ENCODE assay signal across 21 cellular contexts in the genomic region with DNA sequence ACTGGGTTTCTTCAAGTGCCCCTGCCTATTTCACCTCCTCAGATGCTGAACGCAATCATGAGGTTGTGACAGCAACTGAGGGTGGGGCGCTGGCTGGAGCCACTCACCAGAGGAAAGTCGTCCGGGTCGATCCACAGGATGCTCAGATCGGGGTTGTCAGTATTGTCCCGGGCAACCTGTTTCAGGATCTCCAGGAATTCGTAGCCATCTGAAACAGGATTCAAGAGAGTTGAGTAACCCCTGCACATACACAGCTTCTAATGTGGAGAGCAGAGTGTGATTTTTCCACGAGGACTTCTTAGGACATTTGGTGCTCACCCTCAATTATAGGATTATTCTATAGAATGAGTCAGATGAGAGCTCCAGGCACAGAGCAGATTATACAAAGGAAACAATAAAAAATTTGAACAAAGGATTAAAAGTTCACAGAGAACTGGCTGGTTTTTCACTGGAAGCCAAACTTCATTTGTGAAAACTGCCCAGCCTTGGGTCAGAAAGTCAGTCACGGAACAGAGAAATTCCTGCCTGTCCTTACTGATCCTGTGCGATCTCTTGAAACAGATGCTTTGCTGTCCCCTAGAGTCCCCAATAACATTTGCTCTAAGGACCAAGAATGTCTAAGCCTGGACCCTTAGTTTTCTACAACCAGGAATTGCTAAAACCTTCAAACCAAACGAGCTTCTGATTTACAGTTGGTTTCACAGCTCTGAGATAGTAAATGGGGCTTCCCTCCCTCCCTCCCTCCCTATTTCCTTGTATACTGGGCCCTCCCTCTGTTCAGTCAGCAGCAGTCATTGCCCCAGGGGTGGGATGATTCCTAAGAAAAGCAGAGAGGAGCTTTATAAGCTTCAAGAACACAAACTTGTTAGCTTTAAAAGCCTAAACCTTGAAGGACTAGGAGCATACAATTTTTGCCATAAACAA.
DNase-seq lines count a peak whose midpoint lies in the region; ATAC-seq, FAIRE-seq and TF ChIP-seq lines count a peak whose summit lies in the region.
"Had no signal": no experiment of that assay in that cellular context is flagged by ENCODE, and none has a peak within 500 bp of the region (broad histone marks: within the 10 kb centered on the region; RNA-seq: fewer than 3 reads in every experiment).

No MANE protein-coding gene starts in this region.

- peak overlapping the region; percentile 4 for H2AFZ ChIP-seq in keratinocyte (ENCODE audit: control insufficient read depth, low read length)
- H2AFZ ChIP-seq: GM23248 had no signal

- H3K9ac ChIP-seq in adipocyte (ENCODE audit: low read length): no peak overlapping the region
- H3K9ac ChIP-seq in keratinocyte (ENCODE audit: control insufficient read depth, extremely low read depth, insufficient read depth, low read length): peak overlapping the region; percentile 49
- H3K9ac ChIP-seq: GM23248 had no signal

- H3K27ac ChIP-seq in left ventricle myocardium inferior (replicated peaks): peak overlapping the region; percentile 27
- H3K27ac ChIP-seq in right cardiac atrium (ENCODE audit: low read length): no peak overlapping the region
- H3K27ac ChIP-seq in keratinocyte (ENCODE audit: control insufficient read depth, insufficient read depth, low read length): peak overlapping the region; percentile 65
- peak overlapping the region; percentile 11 for H3K27ac ChIP-seq in vagina
- H3K27ac ChIP-seq in thyroid gland: no peak overlapping the region
- H3K27ac ChIP-seq: GM23248, neutrophil, upper lobe of left lung had no signal

- peak; percentile 49 for FAIRE-seq in keratinocyte (lab: Jason Lieb, UNC)

- dilution Hi-C loops in keratinocyte (cut with MboI; ENCODE audit: extremely low pct_ligation_motif_present, low sequenced_read_pairs): no loop called here

- H3K4me1 ChIP-seq in left ventricle myocardium inferior: peaks cover 66% of the 10 kb centered on the region
- H3K4me1 ChIP-seq in right cardiac atrium (ENCODE audit: control insufficient read depth, insufficient read depth, low read length): peaks cover 12% of the 10 kb centered on the region
- H3K4me1 ChIP-seq in adipocyte (ENCODE audit: control insufficient read depth, insufficient read depth, low read length): peaks cover 3% of the 10 kb centered on the region
- H3K4me1 ChIP-seq in keratinocyte (ENCODE audit: control insufficient read depth, extremely low read depth, insufficient read depth, low read length): peaks cover 18% of the 10 kb centered on the region
- H3K4me1 ChIP-seq in vagina: peaks cover 20% of the 10 kb centered on the region
- peaks cover 0 to 14% of the 10 kb centered on the region in 2 donors for H3K4me1 ChIP-seq in thyroid gland
- H3K4me1 ChIP-seq: upper lobe of left lung had no signal

- intact Hi-C loops in left ventricle myocardium inferior (cut with micrococcal nuclease): no loop called here
- intact Hi-C loops in right cardiac atrium (cut with DNase I): loop anchor here (2.0 to 10.0 kb wide), 4 partner anchors 61 to 98 kb away; a partner anchor contains a TSS
- intact Hi-C loops in vagina (cut with DNase I): loop anchor here (10.0 kb wide), 1 partner anchor 91 kb away; no protein-coding TSS in a partner anchor
- intact Hi-C loops in thyroid gland (cut with DNase I): no loop called here

- H3K36me3 ChIP-seq in left ventricle myocardium inferior (peaks cover 25% of the 10 kb centered on the region), adipocyte (ENCODE audit: control insufficient read depth, insufficient read depth, low read length, severe bottlenecking) (no peaks in the 10 kb centered on the region), keratinocyte (ENCODE audit: control insufficient read depth in 2 of 2, extremely low read depth in 1 of 2, insufficient read depth in 2 of 2, low read length in 2 of 2) (no peaks in the 10 kb centered on the region), vagina (no peaks in the 10 kb centered on the region), thyroid gland (no peaks in the 10 kb centered on the region)
- H3K36me3 ChIP-seq: MG63, neutrophil, upper lobe of left lung had no signal

- H3K9me1 ChIP-seq in keratinocyte (ENCODE audit: control insufficient read depth, extremely low read depth, insufficient read depth, low read length): no peaks in the 10 kb centered on the region

- peak overlapping the region; percentile 52 for H3K4me2 ChIP-seq in keratinocyte (ENCODE audit: control insufficient read depth, extremely low read depth, insufficient read depth, low read depth, low read length)

- H3K4me3 ChIP-seq in left ventricle myocardium inferior (no peak overlapping the region), right cardiac atrium (ENCODE audit: low read length) (no peak overlapping the region), adipocyte (ENCODE audit: low read length) (no peak overlapping the region), keratinocyte (ENCODE audit: control insufficient read depth in 2 of 3, extremely low read depth in 1 of 3, insufficient read depth in 2 of 3, low read depth in 1 of 3, low read length in 3 of 3) (no peak overlapping the region), vagina (no peak overlapping the region), thyroid gland (replicated peaks in 1 of 3) (no peak overlapping the region)
- H3K4me3 ChIP-seq: GM23248, MG63, right atrium auricular region, upper lobe of left lung had no signal

- WGBS in right cardiac atrium: 74% methylated on average over 12 of the region's 12 CpGs
- WGBS in thyroid gland, 2 donors: 86% methylated on average over 12 of the region's 12 CpGs

- ATAC-seq in right cardiac atrium (no peak), HG02642 (IDR thresholded peaks at IDR 0.05; ENCODE audit: poor library complexity, unreplicated experiment) (no peak)
- ATAC-seq: activated CD8-positive, alpha-beta memory T cell treated with anti-CD3 and anti-CD28 coated beads, Interleukin-2, amount 10 ng/mL, durations not matched to agents 7 days and 5 days; SK-N-SH treated with all-trans-retinoic acid at 6 μM for 48 hours; stimulated activated naive B cell treated with anti-CD40 and anti-IgM and Interleukin-4, amounts not matched to agents 10 μg/mL and 1 μg/mL and 100 μg/mL, for 72 hours had no signal

- H3K9me3 ChIP-seq in left ventricle myocardium inferior (replicated peaks): no peaks in the 10 kb centered on the region
- no peaks in the 10 kb centered on the region for H3K9me3 ChIP-seq in right cardiac atrium (ENCODE audit: control insufficient read depth, low read length)
- no peaks in the 10 kb centered on the region for H3K9me3 ChIP-seq in adipocyte (ENCODE audit: control insufficient read depth, low read length)
- no peaks in the 10 kb centered on the region for H3K9me3 ChIP-seq in keratinocyte (ENCODE audit: control insufficient read depth, low read depth, low read length)
- H3K9me3 ChIP-seq in vagina: no peaks in the 10 kb centered on the region
- H3K9me3 ChIP-seq in thyroid gland: no peaks in the 10 kb centered on the region
- H3K9me3 ChIP-seq: MG63, neutrophil, right atrium auricular region, upper lobe of left lung had no signal

- no peaks in the 10 kb centered on the region for H4K20me1 ChIP-seq in keratinocyte (ENCODE audit: control insufficient read depth, extremely low read depth, insufficient read depth, low read length)

- DNase-seq in left ventricle myocardium inferior (no peak), right cardiac atrium (no peak), adipocyte (ENCODE audit: low read depth) (peak; percentile 46), keratinocyte (ENCODE audit: low read depth, low spot score) (no peak), vagina (ENCODE audit: extremely low spot score in 2 of 2) (no peak), thyroid gland (no peak), germinal center (ENCODE audit: low spot score) (no peak)
- DNase-seq: activated CD4-positive, alpha-beta T cell treated with anti-CD3 and anti-CD28 coated beads for 4 hours; activated CD8-positive, alpha-beta memory T cell treated with anti-CD3 and anti-CD28 coated beads, Interleukin-2, amount 10 ng/mL, durations not matched to agents 7 days and 5 days; central memory CD4-positive, alpha-beta T cell; effector CD4-positive, alpha-beta T cell; GM23248; hippocampal formation; MG63; NCI-H2029; stimulated activated naive B cell treated with anti-CD40 and anti-IgM and Interleukin-4, amounts not matched to agents 10 μg/mL and 1 μg/mL and 100 μg/mL, for 72 hours; upper lobe of left lung had no signal

- TF ChIP-seq POLR2A in vagina (IDR thresholded peaks at IDR 0.05): no peak
- no peak for TF ChIP-seq POLR2A in thyroid gland (IDR thresholded peaks at IDR 0.05)

- H3K79me2 ChIP-seq in keratinocyte (ENCODE audit: control insufficient read depth, insufficient read depth, low read length): no peaks in the 10 kb centered on the region

- TF ChIP-seq CTCF in left ventricle myocardium inferior (IDR thresholded peaks at IDR 0.05; ENCODE audit: borderline replicate concordance) (no peak), keratinocyte (optimal IDR thresholded peaks at IDR 0.05 in 1 of 3, IDR thresholded peaks at IDR 0.05 in 1 of 3, conservative IDR thresholded peaks at IDR 0.05 in 1 of 3; ENCODE audit: extremely low read depth in 1 of 3, insufficient read depth in 2 of 3, low read length in 3 of 3) (no peak), vagina (IDR thresholded peaks at IDR 0.05) (no peak), thyroid gland (IDR thresholded peaks at IDR 0.05) (no peak)

- H3K27me3 ChIP-seq in left ventricle myocardium inferior (ENCODE audit: low read depth) (peaks cover 3% of the 10 kb centered on the region), right cardiac atrium (ENCODE audit: control insufficient read depth, insufficient read depth) (no peaks in the 10 kb centered on the region), adipocyte (replicated peaks; ENCODE audit: control insufficient read depth, insufficient read depth, low read length) (peaks cover 22% of the 10 kb centered on the region), keratinocyte (ENCODE audit: control insufficient read depth, extremely low read depth, insufficient read depth, low read length) (no peaks in the 10 kb centered on the region), vagina (no peaks in the 10 kb centered on the region), thyroid gland (no peaks in the 10 kb centered on the region)
- H3K27me3 ChIP-seq: right atrium auricular region, upper lobe of left lung had no signal

Comparison
In these comparisons a context has a peak if more than half of its experiments do, and no peak if none do; other contexts are left out.
1. H3K27ac ChIP-seq: peak in left ventricle myocardium inferior (single experiment), keratinocyte (single experiment) and vagina (single experiment); none in right cardiac atrium (single experiment) and thyroid gland (0 of 3).
2. intact Hi-C loops: an anchor here in right cardiac atrium (2.0 to 10.0 kb wide) and vagina (10.0 kb wide); none called in left ventricle myocardium inferior and thyroid gland.